In the genomic region with DNA sequence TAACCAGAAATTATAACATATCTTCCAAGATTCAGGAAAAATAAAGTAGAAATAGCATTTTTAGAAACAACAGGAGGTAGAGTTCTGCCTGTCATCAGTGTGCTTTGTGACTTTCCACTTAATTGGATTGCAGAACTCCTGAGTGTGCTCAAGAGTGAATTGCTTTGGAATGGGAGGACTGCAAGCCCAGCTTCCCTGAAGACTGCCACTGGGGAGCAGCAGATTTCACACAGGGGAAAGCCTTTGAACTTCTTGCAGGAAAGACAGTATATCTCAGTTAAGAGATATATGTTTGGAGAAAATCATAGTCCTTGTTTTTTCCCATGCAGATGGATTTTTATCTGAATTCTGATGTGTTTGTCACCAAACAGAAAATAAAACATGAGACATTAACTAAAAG, we compare ENCODE assay signal across 10 cellular contexts.
DNase-seq lines count a peak whose midpoint lies in the region; ATAC-seq lines count a peak whose summit lies in the region.
"Had no signal": no experiment of that assay in that cellular context is flagged by ENCODE, and none has a peak within 500 bp of the region (broad histone marks: within the 10 kb centered on the region; RNA-seq: fewer than 3 reads in every experiment).

No MANE protein-coding gene starts in this region.

- ATAC-seq in left lobe of liver (peak; percentile 36), GM18861 (IDR thresholded peaks at IDR 0.05; ENCODE audit: unreplicated experiment) (no peak)
- no peak for ATAC-seq in activated T-cell treated with anti-CD3 and anti-CD28 coated beads, Interleukin-2, amount 50 U/mL, for 72 hours (replicated peaks in 1 of 2)
- ATAC-seq in activated naive CD8-positive, alpha-beta T cell treated with anti-CD3 and anti-CD28 coated beads, Interleukin-2, amount 50 U/mL, for 24 hours = no peak

- no peaks in the 10 kb centered on the region for H3K4me1 Mint-ChIP-seq in activated T-cell treated with anti-CD3 and anti-CD28 coated beads, Interleukin-2, amount 50 U/mL, for 72 hours (ENCODE audit: low read depth)
- H3K4me1 Mint-ChIP-seq in activated naive CD8-positive, alpha-beta T cell treated with anti-CD3 and anti-CD28 coated beads, Interleukin-2, amount 50 U/mL, for 24 hours = no peaks in the 10 kb centered on the region

- no peak overlapping the region for H3K27ac Mint-ChIP-seq in activated T-cell treated with anti-CD3 and anti-CD28 coated beads, Interleukin-2, amount 50 U/mL, for 72 hours
- no peak overlapping the region for H3K27ac Mint-ChIP-seq in activated naive CD8-positive, alpha-beta T cell treated with anti-CD3 and anti-CD28 coated beads, Interleukin-2, amount 50 U/mL, for 24 hours

- no peak overlapping the region for H3K4me3 Mint-ChIP-seq in activated T-cell treated with anti-CD3 and anti-CD28 coated beads, Interleukin-2, amount 50 U/mL, for 72 hours
- H3K4me3 Mint-ChIP-seq in activated naive CD8-positive, alpha-beta T cell treated with anti-CD3 and anti-CD28 coated beads, Interleukin-2, amount 50 U/mL, for 24 hours = no peak overlapping the region

- no peaks in the 10 kb centered on the region for H3K36me3 Mint-ChIP-seq in activated T-cell treated with anti-CD3 and anti-CD28 coated beads, Interleukin-2, amount 50 U/mL, for 72 hours (ENCODE audit: insufficient read depth in 2 of 2)
- H3K36me3 Mint-ChIP-seq in activated naive CD8-positive, alpha-beta T cell treated with anti-CD3 and anti-CD28 coated beads, Interleukin-2, amount 50 U/mL, for 24 hours (ENCODE audit: low read depth) = no peaks in the 10 kb centered on the region

- DNase-seq in COLO829 (ENCODE audit: low spot score) = peak; percentile 34
- peak; percentile 32 for DNase-seq in LHCN-M2 (ENCODE audit: low read depth)
- DNase-seq in cerebellar cortex (ENCODE audit: low spot score) = peak; percentile 15
- DNase-seq in left lobe of liver (ENCODE audit: low spot score) = no peak
- no peak for DNase-seq in activated T-cell treated with anti-CD3 and anti-CD28 coated beads, Interleukin-2, amount 50 U/mL, for 72 hours
- no peak for DNase-seq in activated naive CD8-positive, alpha-beta T cell treated with anti-CD3 and anti-CD28 coated beads, Interleukin-2, amount 50 U/mL, for 24 hours
- no peak for DNase-seq in NCI-H510A treated with DMSO at 0.1 percent for 48 hours (lab: John Stamatoyannopoulos, UW)
- DNase-seq: activated naive CD4-positive, alpha-beta T cell treated with anti-CD3 and anti-CD28 coated beads, Interleukin-2, amount 50 U/mL, for 16 hours; stimulated activated CD4-positive, alpha-beta T cell treated with anti-CD3 and anti-CD28 coated beads, Interleukin-1b, Interleukin-23, amount 100 ng/mL, for 48 hours had no signal

- peaks cover 6% of the 10 kb centered on the region for H3K27me3 Mint-ChIP-seq in activated T-cell treated with anti-CD3 and anti-CD28 coated beads, Interleukin-2, amount 50 U/mL, for 72 hours (ENCODE audit: low read depth)
- peaks cover 3% of the 10 kb centered on the region for H3K27me3 Mint-ChIP-seq in activated naive CD8-positive, alpha-beta T cell treated with anti-CD3 and anti-CD28 coated beads, Interleukin-2, amount 50 U/mL, for 24 hours

- H3K9me3 Mint-ChIP-seq in activated T-cell treated with anti-CD3 and anti-CD28 coated beads, Interleukin-2, amount 50 U/mL, for 72 hours = peaks cover 0 to 2% of the 10 kb centered on the region in 2 donors
- H3K9me3 Mint-ChIP-seq in activated naive CD8-positive, alpha-beta T cell treated with anti-CD3 and anti-CD28 coated beads, Interleukin-2, amount 50 U/mL, for 24 hours = peaks cover 5% of the 10 kb centered on the region

Comparison
In these comparisons a context has a peak if more than half of its experiments do, and no peak if none do; other contexts are left out.
1. DNase-seq: peak in COLO829 (single experiment), LHCN-M2 (single experiment) and cerebellar cortex (single experiment); none in left lobe of liver (single experiment), activated T-cell treated with anti-CD3 and anti-CD28 coated beads, Interleukin-2, amount 50 U/mL, for 72 hours (0 of 2), activated naive CD8-positive, alpha-beta T cell treated with anti-CD3 and anti-CD28 coated beads, Interleukin-2, amount 50 U/mL, for 24 hours (single experiment) and NCI-H510A treated with DMSO at 0.1 percent for 48 hours (single experiment).